9 cellular contexts compared by ENCODE assay signal in the genomic region with DNA sequence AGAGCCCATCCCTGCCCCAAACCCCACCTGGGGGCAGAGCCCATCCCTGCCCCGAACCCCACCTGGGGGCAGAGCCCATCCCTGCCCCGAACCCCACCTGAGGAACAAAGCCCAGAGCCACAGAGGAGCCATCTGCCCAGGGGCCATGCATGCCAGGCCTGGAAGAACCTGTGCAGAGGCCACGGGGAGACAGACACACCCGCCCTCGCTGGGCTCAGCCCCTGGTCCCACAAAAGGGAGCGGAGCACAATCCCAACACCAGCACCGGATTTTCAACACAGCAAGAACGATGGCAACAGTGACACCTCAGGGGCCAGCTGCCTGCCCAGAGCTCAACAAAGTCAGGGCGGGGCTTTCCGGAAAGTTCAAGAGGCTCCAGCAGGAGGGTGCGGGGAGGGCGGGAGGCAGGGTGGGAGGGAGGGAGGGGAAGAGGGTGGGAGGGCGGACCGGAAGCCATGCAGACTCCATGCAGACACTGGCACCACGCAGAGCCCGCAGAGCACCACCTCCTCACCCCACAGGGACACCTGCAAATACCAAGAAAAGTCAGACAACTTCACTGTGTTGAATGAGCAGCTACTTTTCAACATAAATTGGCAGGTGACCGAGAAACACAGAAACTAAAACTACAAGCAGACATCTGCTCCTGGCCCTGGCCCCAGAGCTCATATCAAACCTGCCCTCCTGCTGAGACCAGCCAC. TPM values are rescaled to one million over a fixed set of nuclear protein-coding genes. Genes with fewer than 3 reads are reported as not detected.
DNase-seq lines count a peak whose midpoint lies in the region; ATAC-seq, FAIRE-seq and TF ChIP-seq lines count a peak whose summit lies in the region.
"Had no signal": no experiment of that assay in that cellular context is flagged by ENCODE, and none has a peak within 500 bp of the region (broad histone marks: within the 10 kb centered on the region; RNA-seq: fewer than 3 reads in every experiment).

No MANE protein-coding gene starts in this region.

- 84 to 85% methylated on average over 5 to 16 of the region's 17 CpGs for WGBS in body of pancreas, 2 donors

- H3K27ac Mint-ChIP-seq in neural crest cell (ENCODE audit: unreplicated experiment) = peak overlapping the region; percentile 54

- no peaks in the 10 kb centered on the region for H3K36me3 Mint-ChIP-seq in neural crest cell (ENCODE audit: low read depth)

- intact Hi-C loops in body of pancreas (cut with DNase I) = no loop called here

- H3K4me3 ChIP-seq in body of pancreas = no peak overlapping the region

- no peaks in the 10 kb centered on the region for H3K27me3 ChIP-seq in body of pancreas

- H3K4me1 Mint-ChIP-seq in neural crest cell = peaks cover 16% of the 10 kb centered on the region

- no peaks in the 10 kb centered on the region for H3K9me3 Mint-ChIP-seq in neural crest cell
- H3K9me3 Mint-ChIP-seq: IgD-negative memory B cell had no signal

- no peak for FAIRE-seq in frontal cortex (lab: Jason Lieb, UNC)

- H3K4me1 ChIP-seq in body of pancreas = no peaks in the 10 kb centered on the region

- DNase-seq in AG20443 (ENCODE audit: low spot score) (peak; percentile 34), T-helper 9 cell (peak; percentile 32), body of pancreas (no peak), neural crest cell (ENCODE audit: low read depth, low spot score) (no peak), frontal cortex (ENCODE audit: low spot score in 2 of 2) (no peak), cortex of kidney (lab: John Stamatoyannopoulos, UW) (no peak)

- H3K36me3 ChIP-seq in body of pancreas (replicated peaks in 1 of 2; ENCODE audit: insufficient read depth in 1 of 2, low read depth in 2 of 2) = peaks cover 11 to 17% of the 10 kb centered on the region in 2 donors

- H3K4me3 Mint-ChIP-seq in neural crest cell = no peak overlapping the region

- TF ChIP-seq CTCF in body of pancreas (IDR thresholded peaks at IDR 0.05) (no peak), neural crest cell (conservative IDR thresholded peaks at IDR 0.05) (no peak)

- no peak for TF ChIP-seq POLR2A in body of pancreas (IDR thresholded peaks at IDR 0.05)

- ATAC-seq in body of pancreas (peak; percentile 38), HG03378 (IDR thresholded peaks at IDR 0.05; ENCODE audit: unreplicated experiment) (no peak), GM19035 (IDR thresholded peaks at IDR 0.05; ENCODE audit: unreplicated experiment) (no peak)

- no peaks in the 10 kb centered on the region for H3K27me3 Mint-ChIP-seq in neural crest cell (ENCODE audit: low read depth)
- H3K27me3 Mint-ChIP-seq: IgD-negative memory B cell had no signal

- no peaks in the 10 kb centered on the region for H3K9me3 ChIP-seq in body of pancreas

- peak overlapping the region in 2 of 4 donors; percentile 24 to 40 for H3K27ac ChIP-seq in body of pancreas

RNA-seq across cellular contexts. Expression of a gene that starts 27.9 kb away (rescaled TPM):
- total RNA-seq in body of pancreas (1 to 10 TPM; 1.3 to 2.0 TPM), neural crest cell (6.8 and 8.8 TPM in 2 replicates), frontal cortex (2.4 TPM)

RNA-seq across cellular contexts. Expression of a gene that starts 38.5 kb away (rescaled TPM):
- total RNA-seq in body of pancreas (10 to 100 TPM; 35.5 to 46.8 TPM), neural crest cell (19.4 and 23.7 TPM in 2 replicates), frontal cortex (22.8 TPM)

RNA-seq across cellular contexts. Expression of a gene that starts 47.1 kb away (rescaled TPM):
- total RNA-seq in body of pancreas = 10 to 100 TPM; 18.5 to 22.8 TPM
- 37.9 and 40.7 TPM in 2 replicates for total RNA-seq in neural crest cell
- total RNA-seq in frontal cortex = 24.5 TPM

Comparison
In these comparisons a context has a peak if more than half of its experiments do, and no peak if none do; other contexts are left out.
1. DNase-seq: peak in AG20443 (single experiment) and T-helper 9 cell (single experiment); none in body of pancreas (0 of 4), neural crest cell (single experiment), frontal cortex (0 of 2) and cortex of kidney (single experiment).